Comparison of ENCODE assay signal across 8 cellular contexts in genomic region chr6:158870418-158870957, GRCh38. TPM values are rescaled to one million over a fixed set of nuclear protein-coding genes. Genes with fewer than 3 reads are reported as not detected.
DNase-seq lines count a peak whose midpoint lies in the region; ATAC-seq, FAIRE-seq and TF ChIP-seq lines count a peak whose summit lies in the region.

No MANE protein-coding gene starts in this region.

- no peak for TF ChIP-seq EP300 in A549 (IDR thresholded peaks at IDR 0.05)

- no peak for TF ChIP-seq POLR2A in A549 (IDR thresholded peaks at IDR 0.05; ENCODE audit: low read length)
- no peak for TF ChIP-seq POLR2A in Peyer's patch (IDR thresholded peaks at IDR 0.05)

- H3K36me3 ChIP-seq in Peyer's patch (no peaks in the 10 kb centered on the region), fibroblast of lung (ENCODE audit: control insufficient read depth, insufficient read depth, low read length) (no peaks in the 10 kb centered on the region)

- H3K27me3 ChIP-seq in Peyer's patch (no peaks in the 10 kb centered on the region), fibroblast of lung (ENCODE audit: control insufficient read depth, insufficient read depth, low read length) (no peaks in the 10 kb centered on the region)

- peak overlapping the region; percentile 62 for H3K9ac ChIP-seq in fibroblast of lung (ENCODE audit: insufficient read depth, low read length)

- POLR2A ChIA-PET in A549 (lab: Yijun Ruan, JAX) = interaction anchor here (1.7 to 3.6 kb wide), 5 partner anchors 16 to 58 kb away, joined by 10 to 42 read pairs (median 23); partner anchors contain the start of gene EZR

- H3K79me2 ChIP-seq in fibroblast of lung (ENCODE audit: control insufficient read depth, insufficient read depth, low read length) = no peaks in the 10 kb centered on the region

- no peak for ATAC-seq in A549
- ATAC-seq in GM19025 (IDR thresholded peaks at IDR 0.05; ENCODE audit: low read depth, unreplicated experiment) = peak; percentile 6
- ATAC-seq in GM21423 (IDR thresholded peaks at IDR 0.05; ENCODE audit: unreplicated experiment) = no peak

- peaks cover 46% of the 10 kb centered on the region for H3K4me1 Mint-ChIP-seq in stimulated activated naive CD8-positive, alpha-beta T cell treated with anti-CD3 and anti-CD28 coated beads, Interleukin-15, Interleukin-2, amounts not matched to agents 100 ng/mL and 50 ng/mL, for 24 hours (ENCODE audit: low read depth)

- H3K4me1 ChIP-seq in A549 (peaks cover 43% of the 10 kb centered on the region), Peyer's patch (peaks cover 0 to 13% (median 9%) of the 10 kb centered on the region in 4 donors), fibroblast of lung (ENCODE audit: control insufficient read depth, extremely low read depth, insufficient read depth, low read length) (peaks cover 2% of the 10 kb centered on the region)

- DNase-seq in A549 (ENCODE audit: low read depth in 1 of 2, low spot score in 1 of 2) (no peak), Peyer's patch (no peak), fibroblast of lung (ENCODE audit: low read depth in 2 of 2) (no peak), SKM-1 treated with dmso at 0.1 percent for 144 hours (lab: John Stamatoyannopoulos, UW; ENCODE audit: unreplicated experiment) (no peak), KBM-7 (no peak)

- H3K27ac Mint-ChIP-seq in stimulated activated naive CD8-positive, alpha-beta T cell treated with anti-CD3 and anti-CD28 coated beads, Interleukin-15, Interleukin-2, amounts not matched to agents 100 ng/mL and 50 ng/mL, for 24 hours = peak overlapping the region; percentile 99

- no peak for TF ChIP-seq CTCF in A549 (IDR thresholded peaks at IDR 0.05)
- TF ChIP-seq CTCF in Peyer's patch (IDR thresholded peaks at IDR 0.05) = no peak
- TF ChIP-seq CTCF in fibroblast of lung (conservative IDR thresholded peaks at IDR 0.05 in 1 of 2, IDR thresholded peaks at IDR 0.05 in 1 of 2; ENCODE audit: low read depth in 1 of 2, low read length in 2 of 2) = no peak

- 94% methylated on average over 10 of the region's 11 CpGs for whole genome bisulfite sequencing in A549 (ENCODE audit: missing lambda C conversion rate)

- H3K27me3 Mint-ChIP-seq in stimulated activated naive CD8-positive, alpha-beta T cell treated with anti-CD3 and anti-CD28 coated beads, Interleukin-15, Interleukin-2, amounts not matched to agents 100 ng/mL and 50 ng/mL, for 24 hours = no peaks in the 10 kb centered on the region

- TF ChIP-seq RAD21 in A549 (conservative IDR thresholded peaks at IDR 0.05 in 1 of 2, IDR thresholded peaks at IDR 0.05 in 1 of 2) = no peak

- peak overlapping the region; percentile 89 for H2AFZ ChIP-seq in fibroblast of lung (ENCODE audit: low read length)

- 0 out of 3 replicates have a peak, but pooled peaks cover 5% of the 10 kb centered on the region for H3K9me3 ChIP-seq in A549
- no peaks in the 10 kb centered on the region for H3K9me3 ChIP-seq in Peyer's patch
- no peaks in the 10 kb centered on the region for H3K9me3 ChIP-seq in fibroblast of lung (ENCODE audit: control insufficient read depth, insufficient read depth, low read depth, low read length)

- H3K4me2 ChIP-seq in A549 (peak overlapping the region; percentile 92), fibroblast of lung (ENCODE audit: extremely low read depth, insufficient read depth, low read length) (peak overlapping the region; percentile 92)

- in situ Hi-C loops in KBM-7 (cut with MboI; ENCODE audit: low pct_unique_long_range_greater_than_20kb, low sequenced_read_pairs) = no loop called here

- H3K9me3 Mint-ChIP-seq in stimulated activated naive CD8-positive, alpha-beta T cell treated with anti-CD3 and anti-CD28 coated beads, Interleukin-15, Interleukin-2, amounts not matched to agents 100 ng/mL and 50 ng/mL, for 24 hours = peaks cover 4% of the 10 kb centered on the region

- no peaks in the 10 kb centered on the region for H3K36me3 Mint-ChIP-seq in stimulated activated naive CD8-positive, alpha-beta T cell treated with anti-CD3 and anti-CD28 coated beads, Interleukin-15, Interleukin-2, amounts not matched to agents 100 ng/mL and 50 ng/mL, for 24 hours (ENCODE audit: low read depth)

- H3K4me3 ChIP-seq in A549 (peak overlapping the region; percentile 43), Peyer's patch (peak overlapping the region; percentile 32 to 54 (median 48)), fibroblast of lung (replicated peaks in 1 of 4; ENCODE audit: control extremely low read depth in 1 of 4, insufficient read depth in 1 of 4, low read depth in 3 of 4, low read length in 4 of 4) (peak overlapping the region in 3 of 4 experiments; percentile 49 to 69 (median 50))

- no peaks in the 10 kb centered on the region for H4K20me1 ChIP-seq in fibroblast of lung (ENCODE audit: control insufficient read depth, extremely low read depth, insufficient read depth, low read length)

- H3K27ac ChIP-seq in A549 (peak overlapping the region; percentile 94 to 98), Peyer's patch (peak overlapping the region; percentile 93 to 99 (median 95)), fibroblast of lung (ENCODE audit: insufficient read depth, low read length) (peak overlapping the region; percentile 89)

- H3K4me3 Mint-ChIP-seq in stimulated activated naive CD8-positive, alpha-beta T cell treated with anti-CD3 and anti-CD28 coated beads, Interleukin-15, Interleukin-2, amounts not matched to agents 100 ng/mL and 50 ng/mL, for 24 hours = peak overlapping the region; percentile 85

- CTCF ChIA-PET in A549 (lab: Yijun Ruan, JAX) = interaction anchor here (1.2 to 1.4 kb wide), 3 partner anchors 15 to 43 kb away, joined by 3 to 4 read pairs (median 3); no protein-coding TSS in a partner anchor

- no peak for FAIRE-seq in A549 (lab: Jason Lieb, UNC)

TF ChIP-seq in A549, 52 proteins besides CTCF, POLR2A, EP300 and RAD21:
- TF ChIP-seq FOSL2 (IDR thresholded peaks at IDR 0.05) (no peak), FOSL2 (CRISPR knock-in tag; IDR thresholded peaks at IDR 0.05) (no peak), JUN (IDR thresholded peaks at IDR 0.05) (no peak), CHD4 (IDR thresholded peaks at IDR 0.05; ENCODE audit: borderline replicate concordance) (no peak), TFCP2L1 (CRISPR knock-in tag; IDR thresholded peaks at IDR 0.05) (peak; percentile 3; the same call in 1 of the 2 replicates), MAZ (IDR thresholded peaks at IDR 0.05; ENCODE audit: borderline replicate concordance, low read depth, low read length) (no peak)
- TF ChIP-seq, protein P1, sequence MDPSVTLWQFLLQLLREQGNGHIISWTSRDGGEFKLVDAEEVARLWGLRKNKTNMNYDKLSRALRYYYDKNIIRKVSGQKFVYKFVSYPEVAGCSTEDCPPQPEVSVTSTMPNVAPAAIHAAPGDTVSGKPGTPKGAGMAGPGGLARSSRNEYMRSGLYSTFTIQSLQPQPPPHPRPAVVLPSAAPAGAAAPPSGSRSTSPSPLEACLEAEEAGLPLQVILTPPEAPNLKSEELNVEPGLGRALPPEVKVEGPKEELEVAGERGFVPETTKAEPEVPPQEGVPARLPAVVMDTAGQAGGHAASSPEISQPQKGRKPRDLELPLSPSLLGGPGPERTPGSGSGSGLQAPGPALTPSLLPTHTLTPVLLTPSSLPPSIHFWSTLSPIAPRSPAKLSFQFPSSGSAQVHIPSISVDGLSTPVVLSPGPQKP (IDR thresholded peaks at IDR 0.05; ENCODE audit: low read depth, low read length) = no peak

RNA-seq across cellular contexts. Expression of gene EZR, which starts 51.3 kb away (rescaled TPM):
- polyA plus RNA-seq in A549 (2011; rRNA removed) = 207 and 254 TPM in 2 replicates
- polyA plus RNA-seq in A549 (2012; cell fraction: cytosol; rRNA removed) = 181 and 208 TPM in 2 replicates
- 283 and 311 TPM in 2 replicates for polyA plus RNA-seq in A549 (2012; cell fraction: nucleus; rRNA removed)
- 219 to 259 TPM (median 219 TPM) in 3 replicates for polyA plus RNA-seq in A549 (2017; fragmentation: RNase III; extraction: RNeasy Plus Mini Kit Qiagen cat#74134 plus additional on column Dnase treatment)
- 183 and 197 TPM in 2 replicates for polyA minus RNA-seq in A549 (2011; rRNA and poly(A)+ RNA removed)
- total RNA-seq in Peyer's patch = 100 to 1,000 TPM; 201 to 515 (median 470) TPM
- 55.2 and 89.0 TPM in 2 replicates for total RNA-seq in fibroblast of lung
- polyA plus RNA-seq in fibroblast of lung = 105 and 132 TPM in 2 replicates
- polyA plus RNA-seq in fibroblast of lung (2012) = 103 and 125 TPM in 2 replicates
- polyA minus RNA-seq in fibroblast of lung (ENCODE audit: low replicate concordance) = 108 and 119 TPM in 2 replicates
